8 cellular contexts compared by ENCODE assay signal in the genomic region with DNA sequence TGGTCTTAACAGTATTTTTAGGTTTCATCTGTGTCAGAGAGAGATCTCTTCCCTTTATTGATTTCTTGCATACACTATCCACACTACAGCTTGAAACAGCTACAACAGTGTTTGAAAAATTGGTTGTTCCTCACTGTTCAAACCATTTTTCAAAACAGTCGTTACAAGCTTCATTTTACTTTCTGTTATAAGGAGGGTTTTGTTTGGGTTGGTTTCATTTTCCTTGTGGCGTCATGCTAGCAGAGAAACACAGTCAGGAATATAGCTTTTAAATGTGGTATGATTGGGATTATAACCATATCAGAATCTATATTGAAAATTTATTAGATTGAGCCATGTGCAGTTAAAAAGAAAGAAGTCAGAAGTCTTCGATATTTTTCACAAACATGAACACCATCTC.
DNase-seq lines count a peak whose midpoint lies in the region; ATAC-seq and TF ChIP-seq lines count a peak whose summit lies in the region.

No MANE protein-coding gene starts in this region.

- H3K4me2 ChIP-seq in fibroblast of lung (ENCODE audit: extremely low read depth, insufficient read depth, low read length) (peak overlapping the region; percentile 75), mesendoderm (ENCODE audit: low read length) (no peak overlapping the region)

- H3K36me3 Mint-ChIP-seq in endodermal cell (ENCODE audit: low read depth): no peaks in the 10 kb centered on the region

- no peak overlapping the region for H3K4ac ChIP-seq in mesendoderm (ENCODE audit: low read depth, low read length)

- H3K36me3 ChIP-seq in fibroblast of lung (ENCODE audit: control insufficient read depth, insufficient read depth, low read length): no peaks in the 10 kb centered on the region
- no peaks in the 10 kb centered on the region for H3K36me3 ChIP-seq in H7 (replicated peaks; ENCODE audit: control insufficient read depth, insufficient read depth, low read length)
- no peaks in the 10 kb centered on the region for H3K36me3 ChIP-seq in endodermal cell (ENCODE audit: control insufficient read depth, insufficient read depth, low read length)
- H3K36me3 ChIP-seq in mesendoderm (ENCODE audit: control insufficient read depth, insufficient read depth, low read length): no peaks in the 10 kb centered on the region

- no peaks in the 10 kb centered on the region for H3K79me2 ChIP-seq in fibroblast of lung (ENCODE audit: control insufficient read depth, insufficient read depth, low read length)
- no peaks in the 10 kb centered on the region for H3K79me2 ChIP-seq in mesendoderm (ENCODE audit: control insufficient read depth, insufficient read depth, low read length)

- H2AK5ac ChIP-seq in mesendoderm (ENCODE audit: low read length): no peak overlapping the region

- H2BK120ac ChIP-seq in mesendoderm (ENCODE audit: low read depth, low read length): no peak overlapping the region

- no peaks in the 10 kb centered on the region for H3K79me1 ChIP-seq in mesendoderm (ENCODE audit: low read length)

- H3K27me3 Mint-ChIP-seq in endodermal cell (ENCODE audit: insufficient read depth): no peaks in the 10 kb centered on the region

- H4K20me1 ChIP-seq in fibroblast of lung (ENCODE audit: control insufficient read depth, extremely low read depth, insufficient read depth, low read length): no peaks in the 10 kb centered on the region

- ATAC-seq in GM18505 (IDR thresholded peaks at IDR 0.05; ENCODE audit: unreplicated experiment): peak; percentile 58
- peak; percentile 73 for ATAC-seq in HG03159 (IDR thresholded peaks at IDR 0.05; ENCODE audit: unreplicated experiment)

- H2BK15ac ChIP-seq in mesendoderm (replicated peaks; ENCODE audit: low read depth): no peak overlapping the region

- peak overlapping the region; percentile 60 for H2AFZ ChIP-seq in fibroblast of lung (ENCODE audit: low read length)

- H2BK5ac ChIP-seq in mesendoderm (ENCODE audit: low read length): no peak overlapping the region

- peak overlapping the region; percentile 38 for H3K9ac ChIP-seq in fibroblast of lung (ENCODE audit: insufficient read depth, low read length)
- no peak overlapping the region for H3K9ac ChIP-seq in endodermal cell (ENCODE audit: extremely low read depth, low read length, poor library complexity, severe bottlenecking)
- no peak overlapping the region for H3K9ac ChIP-seq in mesendoderm (ENCODE audit: low read length)

- no peak overlapping the region for H3K23ac ChIP-seq in mesendoderm (ENCODE audit: low read length)

- H3K4me3 ChIP-seq in fibroblast of lung (replicated peaks in 1 of 4; ENCODE audit: control extremely low read depth in 1 of 4, insufficient read depth in 1 of 4, low read depth in 3 of 4, low read length in 4 of 4) (peak overlapping the region in 3 of 4 experiments; percentile 34 to 47 (median 44)), skin epidermis (peak overlapping the region in 1 of 7 experiments; percentile 3), H7 (ENCODE audit: insufficient read depth, low read depth, low read length) (no peak overlapping the region), endodermal cell (ENCODE audit: low read length) (no peak overlapping the region), mesendoderm (ENCODE audit: low read length) (no peak overlapping the region)

- no peak overlapping the region for H4K8ac ChIP-seq in mesendoderm (ENCODE audit: low read depth, low read length)

- peaks cover 7% of the 10 kb centered on the region for H3K4me1 Mint-ChIP-seq in endodermal cell

- H3K18ac ChIP-seq in mesendoderm (ENCODE audit: low read length): no peak overlapping the region

- H3K4me3 Mint-ChIP-seq in endodermal cell: no peak overlapping the region

- H3K4me1 ChIP-seq in fibroblast of lung (ENCODE audit: control insufficient read depth, extremely low read depth, insufficient read depth, low read length) (no peaks in the 10 kb centered on the region), endodermal cell (ENCODE audit: control insufficient read depth, insufficient read depth, low read length) (no peaks in the 10 kb centered on the region), mesendoderm (ENCODE audit: control insufficient read depth, low read depth, low read length) (no peaks in the 10 kb centered on the region)

- no peak overlapping the region for H3K27ac Mint-ChIP-seq in endodermal cell

- H3K27ac ChIP-seq in fibroblast of lung (ENCODE audit: insufficient read depth, low read length) (peak overlapping the region; percentile 77), skin epidermis (peak overlapping the region in 13 of 21 experiments; percentile 18 to 85 (median 62)), endodermal cell (ENCODE audit: low read depth, low read length) (no peak overlapping the region), mesendoderm (ENCODE audit: low read depth, low read length) (no peak overlapping the region)

- no peaks in the 10 kb centered on the region for H3K9me3 Mint-ChIP-seq in endodermal cell

- H4K5ac ChIP-seq in mesendoderm (ENCODE audit: low read length): no peak overlapping the region

- DNase-seq in fibroblast of lung (ENCODE audit: low read depth in 2 of 2) (no peak), H7 (no peak), endodermal cell (no peak), NCI-H69 (lab: John Stamatoyannopoulos, UW) (no peak), mesendoderm (no peak)

- 95% methylated on average over 2 of the region's 3 CpGs; no CpG with 5 or more reads in 1 of the 2 experiments for WGBS in endodermal cell (ENCODE audit: insufficient coverage in 1 of 2, insufficient read length in 1 of 2), 2 experiments
- no CpG with 5 or more reads among the region's 3 CpGs for WGBS in mesendoderm (ENCODE audit: extremely low coverage, insufficient coverage, low lambda C conversion rate)

- TF ChIP-seq POLR2A in GM18505 (IDR thresholded peaks at IDR 0.05; ENCODE audit: borderline replicate concordance, extremely low read depth, insufficient read depth, insufficient read length): no peak

- no peaks in the 10 kb centered on the region for H3K9me3 ChIP-seq in fibroblast of lung (ENCODE audit: control insufficient read depth, insufficient read depth, low read depth, low read length)
- H3K9me3 ChIP-seq in endodermal cell (ENCODE audit: control insufficient read depth, low read length): no peaks in the 10 kb centered on the region

- TF ChIP-seq CTCF in fibroblast of lung (conservative IDR thresholded peaks at IDR 0.05 in 1 of 2, IDR thresholded peaks at IDR 0.05 in 1 of 2; ENCODE audit: low read depth in 1 of 2, low read length in 2 of 2): no peak
- TF ChIP-seq CTCF in endodermal cell (conservative IDR thresholded peaks at IDR 0.05): no peak

- H3K27me3 ChIP-seq in fibroblast of lung (ENCODE audit: control insufficient read depth, insufficient read depth, low read length) (no peaks in the 10 kb centered on the region), H7 (ENCODE audit: control insufficient read depth, insufficient read depth, low read length) (no peaks in the 10 kb centered on the region), endodermal cell (ENCODE audit: control insufficient read depth, insufficient read depth, low read length, poor library complexity, severe bottlenecking) (no peaks in the 10 kb centered on the region), mesendoderm (ENCODE audit: insufficient read depth, low read length, poor library complexity) (no peaks in the 10 kb centered on the region)

- no peak overlapping the region for H3K56ac ChIP-seq in mesendoderm (ENCODE audit: low read length)

Comparison
In these comparisons a context has a peak if more than half of its experiments do, and no peak if none do; other contexts are left out.
1. H3K27ac ChIP-seq: peak in fibroblast of lung (single experiment) and skin epidermis (13 of 21); none in endodermal cell (single experiment) and mesendoderm (single experiment).
2. H3K4me3 ChIP-seq: peak in fibroblast of lung (3 of 4); none in H7 (single experiment), endodermal cell (single experiment) and mesendoderm (single experiment).